9 cellular contexts compared by ENCODE assay signal in genomic region chr7:93165447-93165846, GRCh38. TPM values are rescaled to one million over a fixed set of nuclear protein-coding genes. Genes with fewer than 3 reads are reported as not detected.
DNase-seq lines count a peak whose midpoint lies in the region; ATAC-seq, FAIRE-seq and TF ChIP-seq lines count a peak whose summit lies in the region.
"Had no signal": no experiment of that assay in that cellular context is flagged by ENCODE, and none has a peak within 500 bp of the region (broad histone marks: within the 10 kb centered on the region; RNA-seq: fewer than 3 reads in every experiment).

No MANE protein-coding gene starts in this region.

- TF ChIP-seq RAD21 in GM12878 (IDR thresholded peaks at IDR 0.05; ENCODE audit: insufficient read depth, low read depth, low read length) = no peak

- peak overlapping the region; percentile 30; the same call in 1 of the 2 replicates for H3K4me2 ChIP-seq in GM12878 (ENCODE audit: control insufficient read depth, insufficient read depth)

- peak; percentile 98 for ATAC-seq in GM18499 (IDR thresholded peaks at IDR 0.05; ENCODE audit: insufficient read depth, unreplicated experiment)
- peak; percentile 99 for ATAC-seq in GM21390 (IDR thresholded peaks at IDR 0.05; ENCODE audit: unreplicated experiment)
- ATAC-seq in HG03139 (IDR thresholded peaks at IDR 0.05; ENCODE audit: unreplicated experiment) = peak; percentile 99
- ATAC-seq in GM12878 = peak; percentile 99

- DNase-seq in GM12878 (ENCODE audit: low read depth, low spot score) (peak; percentile 77), NCI-H2171 (lab: John Stamatoyannopoulos, UW) (no peak), H54 (ENCODE audit: insufficient read length, low spot score) (no peak), NCI-H82 (lab: John Stamatoyannopoulos, UW) (no peak)
- no peak for DNase-seq in activated naive CD4-positive, alpha-beta T cell treated with anti-CD3 and anti-CD28 coated beads, Interleukin-2, amount 10 ng/mL, durations not matched to agents 7 days and 5 days
- DNase-seq: stimulated activated CD4-positive, alpha-beta T cell treated with anti-CD3 and anti-CD28 coated beads, Interleukin-15, amount 100 ng/mL, for 24 hours had no signal

- peaks cover 19% of the 10 kb centered on the region for H3K9me3 Mint-ChIP-seq in activated naive CD4-positive, alpha-beta T cell treated with anti-CD3 and anti-CD28 coated beads, Interleukin-2, amount 10 ng/mL, durations not matched to agents 7 days and 5 days

- BruUV-seq in GM12878 (replicated peaks; lab: Mats Ljungman, UMichigan) = no TSS peak

- TF ChIP-seq EP300 in GM12878 (IDR thresholded peaks at IDR 0.05; ENCODE audit: borderline replicate concordance in 1 of 2, control insufficient read depth in 1 of 2, low read depth in 2 of 2, low read length in 2 of 2) = peak in 1 of 2 experiments; percentile 17; a peak in 2 of 4 replicates

- H3K36me3 Mint-ChIP-seq in activated naive CD4-positive, alpha-beta T cell treated with anti-CD3 and anti-CD28 coated beads, Interleukin-2, amount 10 ng/mL, durations not matched to agents 7 days and 5 days = no peaks in the 10 kb centered on the region

- FAIRE-seq in GM12878 (lab: Jason Lieb, UNC) = peak; percentile 73
- no peak for FAIRE-seq in H54 (lab: Jason Lieb, UNC)

- H3K9me3 ChIP-seq in GM12878 (replicated peaks; ENCODE audit: control insufficient read depth, insufficient read depth, low read length) = peaks cover 16% of the 10 kb centered on the region

- TF ChIP-seq CTCF in GM12878 (IDR thresholded peaks at IDR 0.05 in 2 of 3, conservative IDR thresholded peaks at IDR 0.05 in 1 of 3; ENCODE audit: control insufficient read depth in 2 of 3, extremely low read depth in 1 of 3, insufficient read depth in 1 of 3, low read depth in 3 of 3, low read length in 3 of 3) = no peak

- in situ Hi-C loops in GM12878 (cut with MboI) = no loop called here

- H3K4me3 ChIP-seq in GM12878 = 0 out of 2 replicates have a peak overlapping the region, but pooled peaks have one; percentile 33

- no peaks in the 10 kb centered on the region for H3K27me3 ChIP-seq in GM12878 (replicated peaks in 1 of 2; ENCODE audit: control insufficient read depth in 2 of 2, insufficient read depth in 2 of 2, low read length in 1 of 2)

- peaks cover 5% of the 10 kb centered on the region for H3K4me1 Mint-ChIP-seq in activated naive CD4-positive, alpha-beta T cell treated with anti-CD3 and anti-CD28 coated beads, Interleukin-2, amount 10 ng/mL, durations not matched to agents 7 days and 5 days

- H3K36me3 ChIP-seq in GM12878 (ENCODE audit: control insufficient read depth in 2 of 2, insufficient read depth in 2 of 2, low read length in 1 of 2) = no peaks in the 10 kb centered on the region

- POLR2A ChIA-PET in GM12878 (lab: Charles Lee) = interaction anchor here (1.2 to 1.7 kb wide), 5 partner anchors 12 to 48 kb away, joined by 3 to 6 read pairs (median 5); no protein-coding TSS in a partner anchor

- TF ChIP-seq POLR2A in GM12878 (IDR thresholded peaks at IDR 0.05; ENCODE audit: low read depth, low read length) (no peak), H54 (IDR thresholded peaks at IDR 0.05; ENCODE audit: low read depth, low read length) (no peak)

- peak overlapping the region; percentile 80; the same call in 1 of the 2 replicates for H3K27ac ChIP-seq in GM12878 (ENCODE audit: control insufficient read depth, insufficient read depth)

- peaks cover 4% of the 10 kb centered on the region for H3K27me3 Mint-ChIP-seq in activated naive CD4-positive, alpha-beta T cell treated with anti-CD3 and anti-CD28 coated beads, Interleukin-2, amount 10 ng/mL, durations not matched to agents 7 days and 5 days

- no peaks in the 10 kb centered on the region for H4K20me1 ChIP-seq in GM12878 (ENCODE audit: control insufficient read depth, insufficient read depth)

- H3K4me1 ChIP-seq in GM12878 (ENCODE audit: control insufficient read depth, insufficient read depth, low read length) = peaks cover 2% of the 10 kb centered on the region; the same call in 1 of the 2 replicates

- H3K27ac Mint-ChIP-seq in activated naive CD4-positive, alpha-beta T cell treated with anti-CD3 and anti-CD28 coated beads, Interleukin-2, amount 10 ng/mL, durations not matched to agents 7 days and 5 days = no peak overlapping the region

- H3K4me3 Mint-ChIP-seq in activated naive CD4-positive, alpha-beta T cell treated with anti-CD3 and anti-CD28 coated beads, Interleukin-2, amount 10 ng/mL, durations not matched to agents 7 days and 5 days = no peak overlapping the region

- intact Hi-C loops in GM12878 (cut with micrococcal nuclease; ENCODE audit: unreplicated experiment) = loop anchor here (1.0 kb wide), 1 partner anchor 17 kb away; the partner anchor contains the start of gene SAMD9L

- SMC1A ChIA-PET in GM12878 (lab: Charles Lee; ENCODE audit: uncharacterized antibody, unreplicated experiment) = interaction anchor here (1.0 to 2.6 kb wide), 8 partner anchors 8 to 63 kb away, joined by 4 to 18 read pairs (median 6); partner anchors contain the start of gene SAMD9

- peak overlapping the region; percentile 16 for H2AFZ ChIP-seq in GM12878 (ENCODE audit: control insufficient read depth, low read depth, low read length)

- CTCF ChIA-PET in GM12878 (lab: Yijun Ruan, JAX) = interaction anchor here (1.2 to 2.1 kb wide), 3 partner anchors 11 to 63 kb away, joined by 3 to 7 read pairs (median 5); no protein-coding TSS in a partner anchor
- CTCF ChIA-PET in activated naive CD4-positive, alpha-beta T cell treated with anti-CD3 and anti-CD28 coated beads, Interleukin-2, amount 10 ng/mL, durations not matched to agents 7 days and 5 days (lab: Charles Lee) = no interaction called here

- WGBS in GM12878 (ENCODE audit: insufficient coverage, insufficient replicate concordance, low lambda C conversion rate, missing lambda C conversion rate) = 0% methylated on average over 1 of the region's 1 CpG

- RAD21 ChIA-PET in GM12878 (lab: Charles Lee; ENCODE audit: unreplicated experiment) = interaction anchor here (0.6 to 1.5 kb wide), 5 partner anchors 13 to 70 kb away, joined by 3 to 9 read pairs (median 3); partner anchors contain the start of genes SAMD9 and SAMD9L

- H3K9ac ChIP-seq in GM12878 (ENCODE audit: control insufficient read depth, insufficient read depth, low read length) = no peak overlapping the region

- H3K79me2 ChIP-seq in GM12878 (ENCODE audit: control insufficient read depth, insufficient read depth, low read length) = no peaks in the 10 kb centered on the region

RNA-seq across cellular contexts. Expression of gene SAMD9L, which starts 17.3 kb away (rescaled TPM):
- total RNA-seq in GM12878 (2013; cell fraction: nucleolus; rRNA removed) = 91.6 and 94.2 TPM in 2 replicates
- total RNA-seq in GM12878 (2014; rRNA removed) = 28.2 and 38.1 TPM in 2 replicates
- 45.4 and 51.8 TPM in 2 replicates for total RNA-seq in GM12878 (2014; rRNA removed; fragmentation: Illumina TruSeq; extraction: Trizol)
- 29.9 and 34.7 TPM in 2 replicates for total RNA-seq in GM12878 (2021)
- polyA plus RNA-seq in GM12878 (2011; ENCODE audit: low read depth) = 38.8 TPM
- polyA plus RNA-seq in GM12878 (2011; rRNA removed) = 51.3 and 87.8 TPM in 2 replicates
- polyA plus RNA-seq in GM12878 (2011; cell fraction: cytosol; rRNA removed) = 14.0 and 15.7 TPM in 2 replicates
- 76.7 and 81.6 TPM in 2 replicates for polyA plus RNA-seq in GM12878 (2011; cell fraction: nucleus; rRNA removed)
- 17.4 and 23.4 TPM in 2 replicates for polyA plus RNA-seq in GM12878 (2012)
- polyA plus RNA-seq in GM12878 (2014; fragmentation: Illumina TruSeq; extraction: Trizol) = 38.4 and 51.0 TPM in 2 replicates
- 10 to 100 TPM; 22.3 to 29.2 TPM for polyA plus RNA-seq in GM12878 (2014; fragmentation: Nextera tagmentation; extraction: Ambion mirVana)
- 24.1 and 26.9 TPM in 2 replicates for polyA plus RNA-seq in GM12878 (2014; rRNA removed)
- polyA plus RNA-seq in GM12878 (2016; fragmentation: Nextera tagmentation; extraction: Ambion mirVana) = 10 to 100 TPM; 28.6 to 30.4 TPM
- polyA minus RNA-seq in GM12878 (2011; rRNA and poly(A)+ RNA removed) = 33.7 and 42.6 TPM in 2 replicates
- polyA minus RNA-seq in GM12878 (2011; cell fraction: cytosol; rRNA and poly(A)+ RNA removed) = 15.8 and 16.7 TPM in 2 replicates
- 33.4 and 38.1 TPM in 2 replicates for polyA minus RNA-seq in GM12878 (2011; cell fraction: nucleus; rRNA and poly(A)+ RNA removed)

RNA-seq across cellular contexts. Expression of gene SAMD9, which starts 47.7 kb away (rescaled TPM):
- 53.2 and 60.6 TPM in 2 replicates for total RNA-seq in GM12878 (2013; cell fraction: nucleolus; rRNA removed)
- total RNA-seq in GM12878 (2014; rRNA removed) = 18.9 and 23.3 TPM in 2 replicates
- 32.5 and 34.1 TPM in 2 replicates for total RNA-seq in GM12878 (2014; rRNA removed; fragmentation: Illumina TruSeq; extraction: Trizol)
- 18.1 and 19.2 TPM in 2 replicates for total RNA-seq in GM12878 (2021)
- 5.5 TPM for polyA plus RNA-seq in GM12878 (2011; ENCODE audit: low read depth)
- polyA plus RNA-seq in GM12878 (2011; rRNA removed) = 37.1 and 76.8 TPM in 2 replicates
- 8.1 and 8.3 TPM in 2 replicates for polyA plus RNA-seq in GM12878 (2011; cell fraction: cytosol; rRNA removed)
- 46.8 and 64.7 TPM in 2 replicates for polyA plus RNA-seq in GM12878 (2011; cell fraction: nucleus; rRNA removed)
- polyA plus RNA-seq in GM12878 (2012) = 9.5 and 9.6 TPM in 2 replicates
- 23.8 and 32.5 TPM in 2 replicates for polyA plus RNA-seq in GM12878 (2014; fragmentation: Illumina TruSeq; extraction: Trizol)
- 1 to 10 TPM; 6.4 to 8.3 TPM for polyA plus RNA-seq in GM12878 (2014; fragmentation: Nextera tagmentation; extraction: Ambion mirVana)
- polyA plus RNA-seq in GM12878 (2014; rRNA removed) = 8.4 and 10.8 TPM in 2 replicates
- 10 to 100 TPM in 1 of 2 experiments, 1 to 10 TPM in 1; 9.6 to 12.1 TPM for polyA plus RNA-seq in GM12878 (2016; fragmentation: Nextera tagmentation; extraction: Ambion mirVana)
- polyA minus RNA-seq in GM12878 (2011; rRNA and poly(A)+ RNA removed) = 32.8 and 52.6 TPM in 2 replicates
- 19.2 and 22.1 TPM in 2 replicates for polyA minus RNA-seq in GM12878 (2011; cell fraction: cytosol; rRNA and poly(A)+ RNA removed)
- polyA minus RNA-seq in GM12878 (2011; cell fraction: nucleus; rRNA and poly(A)+ RNA removed) = 41.2 and 42.6 TPM in 2 replicates
